Comparison of ENCODE assay signal across 16 cellular contexts in the genomic region with DNA sequence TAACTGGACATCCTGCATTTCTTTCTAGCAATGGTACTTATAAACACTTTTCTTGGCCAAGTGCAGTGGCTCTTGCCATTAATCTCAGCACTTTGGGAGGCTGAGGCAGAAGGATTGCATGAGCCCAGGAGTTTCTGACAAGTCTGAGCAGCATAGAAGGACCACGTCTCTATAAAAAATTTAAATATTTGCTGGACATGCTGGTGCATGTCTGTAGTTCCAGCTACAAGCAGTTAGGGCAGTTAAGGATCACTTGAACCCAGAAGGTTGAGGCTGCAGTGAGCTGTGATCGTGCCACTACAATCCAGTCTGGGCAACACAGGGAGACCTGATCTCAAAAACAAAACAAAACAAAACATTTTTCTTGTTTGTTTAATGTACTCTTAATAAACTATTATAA.
DNase-seq lines count a peak whose midpoint lies in the region; ATAC-seq and TF ChIP-seq lines count a peak whose summit lies in the region.
"Had no signal": no experiment of that assay in that cellular context is flagged by ENCODE, and none has a peak within 500 bp of the region (broad histone marks: within the 10 kb centered on the region; RNA-seq: fewer than 3 reads in every experiment).

No MANE protein-coding gene starts in this region.

- no peak for TF ChIP-seq CTCF in mammary epithelial cell (conservative IDR thresholded peaks at IDR 0.05 in 1 of 2, IDR thresholded peaks at IDR 0.05 in 1 of 2; ENCODE audit: extremely low read depth in 1 of 2, insufficient read depth in 1 of 2, low read depth in 1 of 2, low read length in 2 of 2)
- no peak for TF ChIP-seq CTCF in MCF 10A (IDR thresholded peaks at IDR 0.05; ENCODE audit: unreplicated experiment)
- TF ChIP-seq CTCF in foreskin keratinocyte (conservative IDR thresholded peaks at IDR 0.05) = no peak

- BruUV-seq in mammary epithelial cell (replicated peaks; lab: Mats Ljungman, UMichigan) (no TSS peak), MCF 10A (replicated peaks; lab: Mats Ljungman, UMichigan) (no TSS peak)

- intact Hi-C loops in mammary epithelial cell (cut with micrococcal nuclease) = no loop called here
- intact Hi-C loops in MCF 10A (cut with micrococcal nuclease) = loop anchor here (10.0 kb wide), 2 partner anchors 212 to 662 kb away; no protein-coding TSS in a partner anchor

- in situ Hi-C loops in mammary epithelial cell (cut with MboI; ENCODE audit: low sequenced_read_pairs in 2 of 2) = no loop called here

- H3K36me3 Mint-ChIP-seq in MCF 10A (ENCODE audit: insufficient read depth, unreplicated experiment) = no peaks in the 10 kb centered on the region
- H3K36me3 Mint-ChIP-seq: CD14-positive monocyte; CD8-positive, alpha-beta T cell had no signal

- H3K4me3 Mint-ChIP-seq in MCF 10A (ENCODE audit: unreplicated experiment) = no peak overlapping the region
- no peak overlapping the region for H3K4me3 Mint-ChIP-seq in stimulated activated naive CD8-positive, alpha-beta T cell treated with anti-CD3 and anti-CD28 coated beads, Interleukin-15, amount 100 ng/mL, for 72 hours
- H3K4me3 Mint-ChIP-seq: CD14-positive monocyte; CD8-positive, alpha-beta T cell; GM23338 had no signal

- H3K27ac ChIP-seq in mammary epithelial cell (ENCODE audit: insufficient read depth, low read depth, low read length) (no peak overlapping the region), foreskin keratinocyte (no peak overlapping the region)
- H3K27ac ChIP-seq: 22Rv1 had no signal

- H3K4me1 Mint-ChIP-seq in MCF 10A (ENCODE audit: insufficient read depth, unreplicated experiment) = peaks cover 11% of the 10 kb centered on the region
- no peaks in the 10 kb centered on the region for H3K4me1 Mint-ChIP-seq in stimulated activated naive CD8-positive, alpha-beta T cell treated with anti-CD3 and anti-CD28 coated beads, Interleukin-15, amount 100 ng/mL, for 72 hours
- H3K4me1 Mint-ChIP-seq: CD14-positive monocyte had no signal

- no peak overlapping the region for H3K9ac ChIP-seq in mammary epithelial cell (ENCODE audit: insufficient read depth, low read length)

- ATAC-seq in foreskin keratinocyte = peak; percentile 68
- ATAC-seq in stimulated activated naive CD8-positive, alpha-beta T cell treated with anti-CD3 and anti-CD28 coated beads, Interleukin-15, amount 100 ng/mL, for 72 hours = no peak
- ATAC-seq: CD8-positive, alpha-beta T cell; GM12878; GM23338 had no signal

- DNase-seq in DMS 273 (lab: John Stamatoyannopoulos, UW; ENCODE audit: unreplicated experiment) (peak; percentile 7), DMS 273 treated with DMSO at 0.1 percent for 48 hours (lab: John Stamatoyannopoulos, UW) (no peak), mammary epithelial cell (peak; percentile 24), MCF 10A (ENCODE audit: unreplicated experiment) (no peak), NCI-H774 (lab: John Stamatoyannopoulos, UW) (peak; percentile 14), foreskin keratinocyte (peak; percentile 35 to 66)
- DNase-seq in stimulated activated naive CD8-positive, alpha-beta T cell treated with anti-CD3 and anti-CD28 coated beads, Interleukin-15, amount 100 ng/mL, for 72 hours = no peak
- DNase-seq in activated CD8-positive, alpha-beta memory T cell treated with anti-CD3 and anti-CD28 coated beads, Interleukin-2, amount 50 U/mL, for 4 hours = no peak
- DNase-seq: CD8-positive, alpha-beta T cell; COR-L47; DMS79; H7 had no signal

- no peaks in the 10 kb centered on the region for H3K36me3 ChIP-seq in mammary epithelial cell (ENCODE audit: insufficient read depth, low read length)

- no peaks in the 10 kb centered on the region for H3K9me3 Mint-ChIP-seq in MCF 10A (ENCODE audit: unreplicated experiment)
- H3K9me3 Mint-ChIP-seq in stimulated activated naive CD8-positive, alpha-beta T cell treated with anti-CD3 and anti-CD28 coated beads, Interleukin-15, amount 100 ng/mL, for 72 hours = no peaks in the 10 kb centered on the region
- H3K9me3 Mint-ChIP-seq: CD14-positive monocyte; CD8-positive, alpha-beta T cell; GM23338 had no signal

- no peaks in the 10 kb centered on the region for H3K9me3 ChIP-seq in mammary epithelial cell (replicated peaks; ENCODE audit: insufficient read depth, low read length)

- WGBS in mammary epithelial cell (ENCODE audit: low coverage, missing lambda C conversion rate) = 27% methylated on average over 2 of the region's 2 CpGs

- no peaks in the 10 kb centered on the region for H3K27me3 Mint-ChIP-seq in MCF 10A (ENCODE audit: insufficient read depth, unreplicated experiment)
- no peaks in the 10 kb centered on the region for H3K27me3 Mint-ChIP-seq in stimulated activated naive CD8-positive, alpha-beta T cell treated with anti-CD3 and anti-CD28 coated beads, Interleukin-15, amount 100 ng/mL, for 72 hours

- H3K4me1 ChIP-seq in mammary epithelial cell (ENCODE audit: insufficient read depth, low read length) = peaks cover 6% of the 10 kb centered on the region
- peaks cover 9% of the 10 kb centered on the region for H3K4me1 ChIP-seq in foreskin keratinocyte

- no peaks in the 10 kb centered on the region for H4K20me1 ChIP-seq in mammary epithelial cell (ENCODE audit: insufficient read depth, low read length)

- POLR2A ChIA-PET in MCF 10A (lab: Yijun Ruan, JAX) = no interaction called here

- CTCF ChIA-PET in mammary epithelial cell (lab: Charles Lee; ENCODE audit: low non-redundant PET) = no interaction called here
- CTCF ChIA-PET in MCF 10A (lab: Yijun Ruan, JAX) = interaction anchor here (0.6 to 1.2 kb wide), 3 partner anchors 211 to 1453 kb away, joined by 3 to 4 read pairs (median 3); no protein-coding TSS in a partner anchor

- H3K27ac Mint-ChIP-seq in MCF 10A (ENCODE audit: low read depth, unreplicated experiment) = no peak overlapping the region
- H3K27ac Mint-ChIP-seq in stimulated activated naive CD8-positive, alpha-beta T cell treated with anti-CD3 and anti-CD28 coated beads, Interleukin-15, amount 100 ng/mL, for 72 hours = no peak overlapping the region
- H3K27ac Mint-ChIP-seq: CD14-positive monocyte; CD8-positive, alpha-beta T cell; GM23338 had no signal

- H3K79me2 ChIP-seq in mammary epithelial cell (ENCODE audit: insufficient read depth, low read length) = no peaks in the 10 kb centered on the region

- H3K4me2 ChIP-seq in mammary epithelial cell (ENCODE audit: insufficient read depth, low read depth, low read length) = peak overlapping the region; percentile 44
- H3K4me2 ChIP-seq: GM23338 had no signal

- dilution Hi-C loops in mammary epithelial cell (cut with HindIII; ENCODE audit: low sequenced_read_pairs) = no loop called here

- H3K27me3 ChIP-seq in mammary epithelial cell (ENCODE audit: insufficient read depth, low read length) (peaks cover 2% of the 10 kb centered on the region), foreskin keratinocyte (peaks cover 3% of the 10 kb centered on the region)

- H2AFZ ChIP-seq in mammary epithelial cell (ENCODE audit: low read depth, low read length) = no peak overlapping the region
- H2AFZ ChIP-seq: GM23338 had no signal

- no peak overlapping the region for H3K4me3 ChIP-seq in mammary epithelial cell (replicated peaks in 1 of 3; ENCODE audit: insufficient read depth in 1 of 3, low read depth in 2 of 3, low read length in 3 of 3)
- H3K4me3 ChIP-seq: GM12878, GM23338 had no signal

Comparison
In these comparisons a context has a peak if more than half of its experiments do, and no peak if none do; other contexts are left out.
1. DNase-seq: peak in DMS 273 (single experiment), mammary epithelial cell (single experiment), NCI-H774 (single experiment) and foreskin keratinocyte (2 of 2); none in DMS 273 treated with DMSO at 0.1 percent for 48 hours (single experiment), MCF 10A (single experiment), stimulated activated naive CD8-positive, alpha-beta T cell treated with anti-CD3 and anti-CD28 coated beads, Interleukin-15, amount 100 ng/mL, for 72 hours (0 of 2) and activated CD8-positive, alpha-beta memory T cell treated with anti-CD3 and anti-CD28 coated beads, Interleukin-2, amount 50 U/mL, for 4 hours (single experiment).